1 cellular context compared by ENCODE assay signal in the genomic region with DNA sequence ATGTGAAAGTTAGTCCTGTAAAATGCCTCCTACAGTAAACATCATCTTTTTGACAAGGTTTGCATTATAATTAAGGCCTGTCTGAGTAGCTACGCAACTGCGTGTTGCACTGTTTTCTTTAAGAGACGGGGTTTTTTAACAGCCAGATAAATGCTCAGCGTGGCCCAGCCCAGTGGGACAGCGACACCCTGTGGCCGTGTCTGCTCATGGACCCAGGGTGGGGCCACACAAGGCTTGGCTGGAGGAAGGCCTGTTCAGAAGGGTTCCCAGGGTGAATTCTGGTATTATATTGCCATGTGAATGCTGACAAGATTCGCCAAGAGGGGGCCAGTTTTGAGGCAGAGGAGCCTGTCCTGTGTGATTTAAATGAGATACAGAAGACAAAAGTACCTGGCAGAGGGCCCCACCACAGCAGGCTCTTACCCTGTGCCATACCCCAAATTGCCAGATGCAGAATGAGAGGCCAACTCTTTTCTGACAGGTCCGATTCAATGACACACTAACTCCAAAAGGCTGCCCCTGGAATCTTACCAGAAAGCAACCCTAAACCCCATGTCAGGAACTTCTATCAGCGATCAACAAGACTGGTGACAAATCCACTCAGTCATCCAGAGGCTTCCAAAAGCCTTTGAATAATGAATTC.
TF ChIP-seq lines count a peak whose summit lies in the region.

No MANE protein-coding gene starts in this region.

TF ChIP-seq in K562, 482 proteins besides CTCF, POLR2A, EP300 and RAD21 (continued from another document):
- TF ChIP-seq, protein P1, sequence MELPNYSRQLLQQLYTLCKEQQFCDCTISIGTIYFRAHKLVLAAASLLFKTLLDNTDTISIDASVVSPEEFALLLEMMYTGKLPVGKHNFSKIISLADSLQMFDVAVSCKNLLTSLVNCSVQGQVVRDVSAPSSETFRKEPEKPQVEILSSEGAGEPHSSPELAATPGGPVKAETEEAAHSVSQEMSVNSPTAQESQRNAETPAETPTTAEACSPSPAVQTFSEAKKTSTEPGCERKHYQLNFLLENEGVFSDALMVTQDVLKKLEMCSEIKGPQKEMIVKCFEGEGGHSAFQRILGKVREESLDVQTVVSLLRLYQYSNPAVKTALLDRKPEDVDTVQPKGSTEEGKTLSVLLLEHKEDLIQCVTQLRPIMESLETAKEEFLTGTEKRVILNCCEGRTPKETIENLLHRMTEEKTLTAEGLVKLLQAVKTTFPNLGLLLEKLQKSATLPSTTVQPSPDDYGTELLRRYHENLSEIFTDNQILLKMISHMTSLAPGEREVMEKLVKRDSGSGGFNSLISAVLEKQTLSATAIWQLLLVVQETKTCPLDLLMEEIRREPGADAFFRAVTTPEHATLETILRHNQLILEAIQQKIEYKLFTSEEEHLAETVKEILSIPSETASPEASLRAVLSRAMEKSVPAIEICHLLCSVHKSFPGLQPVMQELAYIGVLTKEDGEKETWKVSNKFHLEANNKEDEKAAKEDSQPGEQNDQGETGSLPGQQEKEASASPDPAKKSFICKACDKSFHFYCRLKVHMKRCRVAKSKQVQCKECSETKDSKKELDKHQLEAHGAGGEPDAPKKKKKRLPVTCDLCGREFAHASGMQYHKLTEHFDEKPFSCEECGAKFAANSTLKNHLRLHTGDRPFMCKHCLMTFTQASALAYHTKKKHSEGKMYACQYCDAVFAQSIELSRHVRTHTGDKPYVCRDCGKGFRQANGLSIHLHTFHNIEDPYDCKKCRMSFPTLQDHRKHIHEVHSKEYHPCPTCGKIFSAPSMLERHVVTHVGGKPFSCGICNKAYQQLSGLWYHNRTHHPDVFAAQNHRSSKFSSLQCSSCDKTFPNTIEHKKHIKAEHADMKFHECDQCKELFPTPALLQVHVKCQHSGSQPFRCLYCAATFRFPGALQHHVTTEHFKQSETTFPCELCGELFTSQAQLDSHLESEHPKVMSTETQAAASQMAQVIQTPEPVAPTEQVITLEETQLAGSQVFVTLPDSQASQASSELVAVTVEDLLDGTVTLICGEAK (IDR thresholded peaks at IDR 0.05) = no peak
- TF ChIP-seq, protein P1 (CRISPR knock-in tag; IDR thresholded peaks at IDR 0.05) = no peak
- TF ChIP-seq BHLHE40 (IDR thresholded peaks at IDR 0.05; ENCODE audit: low read length) (no peak), CREB1 (IDR thresholded peaks at IDR 0.05) (no peak), CREB1 (CRISPR knock-in tag; IDR thresholded peaks at IDR 0.05) (no peak), KDM4B (IDR thresholded peaks at IDR 0.05; ENCODE audit: borderline replicate concordance in 2 of 2, low read depth in 1 of 2) (no peak), NR3C1 (CRISPR knock-in tag; IDR thresholded peaks at IDR 0.05) (no peak), MCM3 (IDR thresholded peaks at IDR 0.05) (no peak), CXXC5 (CRISPR knock-in tag; IDR thresholded peaks at IDR 0.05) (0 out of 2 replicates have a peak, but pooled peaks have one; percentile 28), ZZZ3 (IDR thresholded peaks at IDR 0.05) (no peak), ZNF384 (IDR thresholded peaks at IDR 0.05; ENCODE audit: low read depth, low read length) (peak; percentile 87), HMGN3 (IDR thresholded peaks at IDR 0.05; ENCODE audit: borderline replicate concordance, extremely low read depth, insufficient read length, low read depth, low read length) (no peak)
- TF ChIP-seq, protein P2, sequence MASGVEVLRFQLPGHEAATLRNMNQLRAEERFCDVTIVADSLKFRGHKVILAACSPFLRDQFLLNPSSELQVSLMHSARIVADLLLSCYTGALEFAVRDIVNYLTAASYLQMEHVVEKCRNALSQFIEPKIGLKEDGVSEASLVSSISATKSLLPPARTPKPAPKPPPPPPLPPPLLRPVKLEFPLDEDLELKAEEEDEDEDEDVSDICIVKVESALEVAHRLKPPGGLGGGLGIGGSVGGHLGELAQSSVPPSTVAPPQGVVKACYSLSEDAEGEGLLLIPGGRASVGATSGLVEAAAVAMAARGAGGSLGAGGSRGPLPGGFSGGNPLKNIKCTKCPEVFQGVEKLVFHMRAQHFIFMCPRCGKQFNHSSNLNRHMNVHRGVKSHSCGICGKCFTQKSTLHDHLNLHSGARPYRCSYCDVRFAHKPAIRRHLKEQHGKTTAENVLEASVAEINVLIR (CRISPR knock-in tag; IDR thresholded peaks at IDR 0.05) = no peak
- TF ChIP-seq, protein P3, sequence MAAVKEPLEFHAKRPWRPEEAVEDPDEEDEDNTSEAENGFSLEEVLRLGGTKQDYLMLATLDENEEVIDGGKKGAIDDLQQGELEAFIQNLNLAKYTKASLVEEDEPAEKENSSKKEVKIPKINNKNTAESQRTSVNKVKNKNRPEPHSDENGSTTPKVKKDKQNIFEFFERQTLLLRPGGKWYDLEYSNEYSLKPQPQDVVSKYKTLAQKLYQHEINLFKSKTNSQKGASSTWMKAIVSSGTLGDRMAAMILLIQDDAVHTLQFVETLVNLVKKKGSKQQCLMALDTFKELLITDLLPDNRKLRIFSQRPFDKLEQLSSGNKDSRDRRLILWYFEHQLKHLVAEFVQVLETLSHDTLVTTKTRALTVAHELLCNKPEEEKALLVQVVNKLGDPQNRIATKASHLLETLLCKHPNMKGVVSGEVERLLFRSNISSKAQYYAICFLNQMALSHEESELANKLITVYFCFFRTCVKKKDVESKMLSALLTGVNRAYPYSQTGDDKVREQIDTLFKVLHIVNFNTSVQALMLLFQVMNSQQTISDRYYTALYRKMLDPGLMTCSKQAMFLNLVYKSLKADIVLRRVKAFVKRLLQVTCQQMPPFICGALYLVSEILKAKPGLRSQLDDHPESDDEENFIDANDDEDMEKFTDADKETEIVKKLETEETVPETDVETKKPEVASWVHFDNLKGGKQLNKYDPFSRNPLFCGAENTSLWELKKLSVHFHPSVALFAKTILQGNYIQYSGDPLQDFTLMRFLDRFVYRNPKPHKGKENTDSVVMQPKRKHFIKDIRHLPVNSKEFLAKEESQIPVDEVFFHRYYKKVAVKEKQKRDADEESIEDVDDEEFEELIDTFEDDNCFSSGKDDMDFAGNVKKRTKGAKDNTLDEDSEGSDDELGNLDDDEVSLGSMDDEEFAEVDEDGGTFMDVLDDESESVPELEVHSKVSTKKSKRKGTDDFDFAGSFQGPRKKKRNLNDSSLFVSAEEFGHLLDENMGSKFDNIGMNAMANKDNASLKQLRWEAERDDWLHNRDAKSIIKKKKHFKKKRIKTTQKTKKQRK (IDR thresholded peaks at IDR 0.05; ENCODE audit: borderline replicate concordance, low read depth, low read length) = no peak
- TF ChIP-seq, protein P4, sequence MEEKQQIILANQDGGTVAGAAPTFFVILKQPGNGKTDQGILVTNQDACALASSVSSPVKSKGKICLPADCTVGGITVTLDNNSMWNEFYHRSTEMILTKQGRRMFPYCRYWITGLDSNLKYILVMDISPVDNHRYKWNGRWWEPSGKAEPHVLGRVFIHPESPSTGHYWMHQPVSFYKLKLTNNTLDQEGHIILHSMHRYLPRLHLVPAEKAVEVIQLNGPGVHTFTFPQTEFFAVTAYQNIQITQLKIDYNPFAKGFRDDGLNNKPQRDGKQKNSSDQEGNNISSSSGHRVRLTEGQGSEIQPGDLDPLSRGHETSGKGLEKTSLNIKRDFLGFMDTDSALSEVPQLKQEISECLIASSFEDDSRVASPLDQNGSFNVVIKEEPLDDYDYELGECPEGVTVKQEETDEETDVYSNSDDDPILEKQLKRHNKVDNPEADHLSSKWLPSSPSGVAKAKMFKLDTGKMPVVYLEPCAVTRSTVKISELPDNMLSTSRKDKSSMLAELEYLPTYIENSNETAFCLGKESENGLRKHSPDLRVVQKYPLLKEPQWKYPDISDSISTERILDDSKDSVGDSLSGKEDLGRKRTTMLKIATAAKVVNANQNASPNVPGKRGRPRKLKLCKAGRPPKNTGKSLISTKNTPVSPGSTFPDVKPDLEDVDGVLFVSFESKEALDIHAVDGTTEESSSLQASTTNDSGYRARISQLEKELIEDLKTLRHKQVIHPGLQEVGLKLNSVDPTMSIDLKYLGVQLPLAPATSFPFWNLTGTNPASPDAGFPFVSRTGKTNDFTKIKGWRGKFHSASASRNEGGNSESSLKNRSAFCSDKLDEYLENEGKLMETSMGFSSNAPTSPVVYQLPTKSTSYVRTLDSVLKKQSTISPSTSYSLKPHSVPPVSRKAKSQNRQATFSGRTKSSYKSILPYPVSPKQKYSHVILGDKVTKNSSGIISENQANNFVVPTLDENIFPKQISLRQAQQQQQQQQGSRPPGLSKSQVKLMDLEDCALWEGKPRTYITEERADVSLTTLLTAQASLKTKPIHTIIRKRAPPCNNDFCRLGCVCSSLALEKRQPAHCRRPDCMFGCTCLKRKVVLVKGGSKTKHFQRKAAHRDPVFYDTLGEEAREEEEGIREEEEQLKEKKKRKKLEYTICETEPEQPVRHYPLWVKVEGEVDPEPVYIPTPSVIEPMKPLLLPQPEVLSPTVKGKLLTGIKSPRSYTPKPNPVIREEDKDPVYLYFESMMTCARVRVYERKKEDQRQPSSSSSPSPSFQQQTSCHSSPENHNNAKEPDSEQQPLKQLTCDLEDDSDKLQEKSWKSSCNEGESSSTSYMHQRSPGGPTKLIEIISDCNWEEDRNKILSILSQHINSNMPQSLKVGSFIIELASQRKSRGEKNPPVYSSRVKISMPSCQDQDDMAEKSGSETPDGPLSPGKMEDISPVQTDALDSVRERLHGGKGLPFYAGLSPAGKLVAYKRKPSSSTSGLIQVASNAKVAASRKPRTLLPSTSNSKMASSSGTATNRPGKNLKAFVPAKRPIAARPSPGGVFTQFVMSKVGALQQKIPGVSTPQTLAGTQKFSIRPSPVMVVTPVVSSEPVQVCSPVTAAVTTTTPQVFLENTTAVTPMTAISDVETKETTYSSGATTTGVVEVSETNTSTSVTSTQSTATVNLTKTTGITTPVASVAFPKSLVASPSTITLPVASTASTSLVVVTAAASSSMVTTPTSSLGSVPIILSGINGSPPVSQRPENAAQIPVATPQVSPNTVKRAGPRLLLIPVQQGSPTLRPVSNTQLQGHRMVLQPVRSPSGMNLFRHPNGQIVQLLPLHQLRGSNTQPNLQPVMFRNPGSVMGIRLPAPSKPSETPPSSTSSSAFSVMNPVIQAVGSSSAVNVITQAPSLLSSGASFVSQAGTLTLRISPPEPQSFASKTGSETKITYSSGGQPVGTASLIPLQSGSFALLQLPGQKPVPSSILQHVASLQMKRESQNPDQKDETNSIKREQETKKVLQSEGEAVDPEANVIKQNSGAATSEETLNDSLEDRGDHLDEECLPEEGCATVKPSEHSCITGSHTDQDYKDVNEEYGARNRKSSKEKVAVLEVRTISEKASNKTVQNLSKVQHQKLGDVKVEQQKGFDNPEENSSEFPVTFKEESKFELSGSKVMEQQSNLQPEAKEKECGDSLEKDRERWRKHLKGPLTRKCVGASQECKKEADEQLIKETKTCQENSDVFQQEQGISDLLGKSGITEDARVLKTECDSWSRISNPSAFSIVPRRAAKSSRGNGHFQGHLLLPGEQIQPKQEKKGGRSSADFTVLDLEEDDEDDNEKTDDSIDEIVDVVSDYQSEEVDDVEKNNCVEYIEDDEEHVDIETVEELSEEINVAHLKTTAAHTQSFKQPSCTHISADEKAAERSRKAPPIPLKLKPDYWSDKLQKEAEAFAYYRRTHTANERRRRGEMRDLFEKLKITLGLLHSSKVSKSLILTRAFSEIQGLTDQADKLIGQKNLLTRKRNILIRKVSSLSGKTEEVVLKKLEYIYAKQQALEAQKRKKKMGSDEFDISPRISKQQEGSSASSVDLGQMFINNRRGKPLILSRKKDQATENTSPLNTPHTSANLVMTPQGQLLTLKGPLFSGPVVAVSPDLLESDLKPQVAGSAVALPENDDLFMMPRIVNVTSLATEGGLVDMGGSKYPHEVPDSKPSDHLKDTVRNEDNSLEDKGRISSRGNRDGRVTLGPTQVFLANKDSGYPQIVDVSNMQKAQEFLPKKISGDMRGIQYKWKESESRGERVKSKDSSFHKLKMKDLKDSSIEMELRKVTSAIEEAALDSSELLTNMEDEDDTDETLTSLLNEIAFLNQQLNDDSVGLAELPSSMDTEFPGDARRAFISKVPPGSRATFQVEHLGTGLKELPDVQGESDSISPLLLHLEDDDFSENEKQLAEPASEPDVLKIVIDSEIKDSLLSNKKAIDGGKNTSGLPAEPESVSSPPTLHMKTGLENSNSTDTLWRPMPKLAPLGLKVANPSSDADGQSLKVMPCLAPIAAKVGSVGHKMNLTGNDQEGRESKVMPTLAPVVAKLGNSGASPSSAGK (IDR thresholded peaks at IDR 0.05) = no peak
